In genomic region chr19:54189668-54190502, GRCh38 we compare ENCODE assay signal across 1 cellular context.
TF ChIP-seq lines count a peak whose summit lies in the region.

No MANE protein-coding gene starts in this region.

TF ChIP-seq in K562, 482 proteins besides CTCF, POLR2A, EP300 and RAD21 (continues in another document):
- TF ChIP-seq MAX (CRISPR knock-in tag; IDR thresholded peaks at IDR 0.05) (peak; percentile 91), BCL6 (CRISPR knock-in tag; IDR thresholded peaks at IDR 0.05) (no peak), HDGF (IDR thresholded peaks at IDR 0.05) (no peak; the same call in 1 of the 2 replicates), ATF1 (CRISPR knock-in tag; IDR thresholded peaks at IDR 0.05) (no peak), ATF1 (tag; IDR thresholded peaks at IDR 0.05) (peak; percentile 94), KLF13 (tag; IDR thresholded peaks at IDR 0.05; ENCODE audit: borderline replicate concordance, low read depth) (peak; percentile 15; the same call in 1 of the 2 replicates), ZBTB49 (CRISPR knock-in tag; IDR thresholded peaks at IDR 0.05; ENCODE audit: borderline replicate concordance) (no peak), SUPT5H (IDR thresholded peaks at IDR 0.05) (peak; percentile 96), ZNF282 (CRISPR knock-in tag; IDR thresholded peaks at IDR 0.05) (no peak), ZFX (CRISPR knock-in tag; IDR thresholded peaks at IDR 0.05) (no peak), ZNF184 (CRISPR knock-in tag; IDR thresholded peaks at IDR 0.05) (no peak), HNRNPK (IDR thresholded peaks at IDR 0.05; ENCODE audit: low read depth, low read length, poor library complexity, severe bottlenecking) (no peak), ZNF583 (CRISPR knock-in tag; IDR thresholded peaks at IDR 0.05) (no peak), ATF7 (IDR thresholded peaks at IDR 0.05) (peak; percentile 70; the same call in 1 of the 2 replicates), ZNF707 (CRISPR knock-in tag; conservative IDR thresholded peaks at IDR 0.05) (no peak), BHLHE40 (IDR thresholded peaks at IDR 0.05; ENCODE audit: low read length) (no peak), RBFOX2 (IDR thresholded peaks at IDR 0.05; ENCODE audit: low read depth, low read length) (peak; percentile 84), SLC30A9 (CRISPR knock-in tag; IDR thresholded peaks at IDR 0.05) (no peak), MGA (IDR thresholded peaks at IDR 0.05) (no peak; the same call in 1 of the 2 replicates), STAT5B (CRISPR knock-in tag; IDR thresholded peaks at IDR 0.05) (no peak), MAZ (CRISPR knock-in tag; conservative IDR thresholded peaks at IDR 0.05 in 1 of 2, IDR thresholded peaks at IDR 0.05 in 1 of 2) (peak; percentile 84 to 96), KLF6 (CRISPR knock-in tag; IDR thresholded peaks at IDR 0.05; ENCODE audit: borderline replicate concordance) (no peak), HMG20B (CRISPR knock-in tag; IDR thresholded peaks at IDR 0.05) (no peak), KAT2B (IDR thresholded peaks at IDR 0.05; ENCODE audit: low read depth, low read length) (no peak), SREBF2 (CRISPR knock-in tag; IDR thresholded peaks at IDR 0.05) (no peak), ESRRB (CRISPR knock-in tag; IDR thresholded peaks at IDR 0.05; ENCODE audit: borderline replicate concordance) (no peak), ZNF274 (IDR thresholded peaks at IDR 0.05; ENCODE audit: borderline replicate concordance, low read depth, low read length) (no peak), NKRF (IDR thresholded peaks at IDR 0.05; ENCODE audit: borderline replicate concordance) (peak; percentile 89), ZNF764 (CRISPR knock-in tag; IDR thresholded peaks at IDR 0.05; ENCODE audit: low read depth) (no peak), CHD7 (IDR thresholded peaks at IDR 0.05; ENCODE audit: low read depth, low read length) (no peak)
